ENCODE assay signal across 1 cellular context in genomic region chr21:42337276-42337675, GRCh38.
TF ChIP-seq lines count a peak whose summit lies in the region.

No MANE protein-coding gene starts in this region.

TF ChIP-seq in WTC11, 78 proteins besides CTCF, POLR2A, EP300 and RAD21:
- TF ChIP-seq ZNF532 (CRISPR knock-in tag; IDR thresholded peaks at IDR 0.05; ENCODE audit: borderline replicate concordance) (no peak), ZNF396 (CRISPR knock-in tag; IDR thresholded peaks at IDR 0.05; ENCODE audit: borderline replicate concordance) (no peak), NR1H2 (CRISPR knock-in tag; IDR thresholded peaks at IDR 0.05) (no peak), GRHL2 (CRISPR knock-in tag; IDR thresholded peaks at IDR 0.05; ENCODE audit: insufficient replicate concordance, severe bottlenecking) (no peak), JUN (CRISPR knock-in tag; IDR thresholded peaks at IDR 0.05) (no peak), ATF2 (CRISPR knock-in tag; IDR thresholded peaks at IDR 0.05; ENCODE audit: borderline replicate concordance, low read depth) (no peak)
